14 cellular contexts compared by ENCODE assay signal in the genomic region with DNA sequence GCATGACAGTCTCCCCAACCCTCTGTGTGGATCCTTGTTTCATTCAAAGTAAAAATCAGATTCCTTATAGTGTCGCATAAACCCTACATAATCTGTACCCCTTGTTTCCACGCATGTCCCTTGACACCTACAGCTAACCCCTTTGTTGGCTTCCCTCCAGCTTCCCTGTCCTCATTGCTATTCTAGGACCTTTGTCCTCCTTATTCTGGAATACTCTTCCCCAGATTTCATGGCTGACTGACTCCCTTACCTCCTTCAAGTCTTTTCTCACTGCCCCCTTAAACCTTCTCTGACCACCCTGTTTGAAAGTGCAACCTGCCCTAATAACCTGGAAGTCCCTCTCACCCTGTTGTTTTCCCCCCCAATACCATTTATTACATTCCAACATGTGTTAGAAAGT. TPM values are rescaled to one million over a fixed set of nuclear protein-coding genes. Genes with fewer than 3 reads are reported as not detected.
DNase-seq lines count a peak whose midpoint lies in the region; ATAC-seq, FAIRE-seq and TF ChIP-seq lines count a peak whose summit lies in the region.
"Had no signal": no experiment of that assay in that cellular context is flagged by ENCODE, and none has a peak within 500 bp of the region (broad histone marks: within the 10 kb centered on the region; RNA-seq: fewer than 3 reads in every experiment).

No MANE protein-coding gene starts in this region.

- H3K79me2 ChIP-seq in GM12878 (ENCODE audit: control insufficient read depth, insufficient read depth, low read length) = peaks cover 59% of the 10 kb centered on the region

- peak overlapping the region; percentile 36 for H3K27ac Mint-ChIP-seq in MCF 10A (ENCODE audit: low read depth, unreplicated experiment)
- H3K27ac Mint-ChIP-seq: activated naive CD8-positive, alpha-beta T cell treated with anti-CD3 and anti-CD28 coated beads for 36 hours; naive B cell had no signal

- H3K4me3 ChIP-seq in breast epithelium (no peak overlapping the region), GM12878 (peak overlapping the region; percentile 13; the same call in 1 of the 2 replicates), liver (ENCODE audit: low read depth in 1 of 3, low read length in 3 of 3) (no peak overlapping the region), uterus (no peak overlapping the region)

- H3K27ac ChIP-seq in breast epithelium (peak overlapping the region in 1 of 2 donors; percentile 25), GM12878 (ENCODE audit: control insufficient read depth, insufficient read depth) (no peak overlapping the region), liver (ENCODE audit: low read depth in 1 of 2, low read length in 2 of 2) (peak overlapping the region; percentile 25 to 52), temporal lobe (ENCODE audit: low read depth, low read length) (peak overlapping the region; percentile 30), uterus (no peak overlapping the region)
- H3K27ac ChIP-seq: RWPE1 had no signal

- intact Hi-C loops in MCF 10A (cut with micrococcal nuclease) (no loop called here), breast epithelium (cut with DNase I; ENCODE audit: low total_unique reads) (no loop called here), GM12878 (cut with micrococcal nuclease; ENCODE audit: unreplicated experiment) (no loop called here), uterus (cut with DNase I; ENCODE audit: low total_unique reads) (no loop called here)

- peaks cover 0 to 9% of the 10 kb centered on the region in 2 donors for H3K4me1 ChIP-seq in breast epithelium
- peaks cover 21% of the 10 kb centered on the region for H3K4me1 ChIP-seq in GM12878 (ENCODE audit: control insufficient read depth, insufficient read depth, low read length)
- H3K4me1 ChIP-seq in liver (ENCODE audit: control insufficient read depth in 4 of 4, insufficient read depth in 4 of 4, low read length in 3 of 4) = peaks cover 2 to 42% (median 24%) of the 10 kb centered on the region in 4 donors
- peaks cover 0 to 5% of the 10 kb centered on the region in 2 donors for H3K4me1 ChIP-seq in uterus

- RAD21 ChIA-PET in GM12878 (lab: Charles Lee; ENCODE audit: unreplicated experiment) = no interaction called here

- no peak overlapping the region for H2AFZ ChIP-seq in GM12878 (ENCODE audit: control insufficient read depth, low read depth, low read length)

- no peak for FAIRE-seq in GM12878 (lab: Jason Lieb, UNC)
- FAIRE-seq: islet of Langerhans had no signal

- TF ChIP-seq POLR2A in breast epithelium (IDR thresholded peaks at IDR 0.05) (no peak), GM12878 (IDR thresholded peaks at IDR 0.05; ENCODE audit: low read depth, low read length) (no peak), uterus (IDR thresholded peaks at IDR 0.05) (no peak), erythroblast (IDR thresholded peaks at IDR 0.05; ENCODE audit: low read length) (no peak)

- H3K36me3 Mint-ChIP-seq in MCF 10A (ENCODE audit: insufficient read depth, unreplicated experiment) = no peaks in the 10 kb centered on the region
- H3K36me3 Mint-ChIP-seq: naive B cell had no signal

- H4K20me1 ChIP-seq in GM12878 (ENCODE audit: control insufficient read depth, insufficient read depth) = no peaks in the 10 kb centered on the region

- H3K9me3 ChIP-seq in breast epithelium = no peaks in the 10 kb centered on the region
- H3K9me3 ChIP-seq in GM12878 (replicated peaks; ENCODE audit: control insufficient read depth, insufficient read depth, low read length) = no peaks in the 10 kb centered on the region; the same call in 2 of the 3 replicates
- H3K9me3 ChIP-seq in liver (ENCODE audit: control insufficient read depth in 4 of 4, low read length in 3 of 4) = no peaks in the 10 kb centered on the region
- H3K9me3 ChIP-seq in uterus = no peaks in the 10 kb centered on the region

- no peaks in the 10 kb centered on the region for H3K27me3 Mint-ChIP-seq in MCF 10A (ENCODE audit: insufficient read depth, unreplicated experiment)
- H3K27me3 Mint-ChIP-seq: activated naive CD8-positive, alpha-beta T cell treated with anti-CD3 and anti-CD28 coated beads for 36 hours; naive B cell had no signal

- no peak overlapping the region for H3K4me3 Mint-ChIP-seq in MCF 10A (ENCODE audit: unreplicated experiment)
- H3K4me3 Mint-ChIP-seq: activated naive CD8-positive, alpha-beta T cell treated with anti-CD3 and anti-CD28 coated beads for 36 hours had no signal

- 97% methylated on average over 2 of the region's 2 CpGs for WGBS in GM12878 (ENCODE audit: insufficient coverage, insufficient replicate concordance, low lambda C conversion rate, missing lambda C conversion rate)
- 44% methylated on average over 2 of the region's 2 CpGs for WGBS in liver

- H3K4me1 Mint-ChIP-seq in MCF 10A (ENCODE audit: insufficient read depth, unreplicated experiment) = peaks cover 23% of the 10 kb centered on the region

- no peak for DNase-seq in MCF 10A (ENCODE audit: unreplicated experiment)
- DNase-seq in breast epithelium (ENCODE audit: low spot score in 2 of 2) = no peak
- no peak for DNase-seq in GM12878 (ENCODE audit: low read depth, low spot score)
- no peak for DNase-seq in uterus
- DNase-seq in erythroblast (lab: John Stamatoyannopoulos, UW) = no peak
- no peak for DNase-seq in T-helper 9 cell
- DNase-seq: activated naive CD8-positive, alpha-beta T cell treated with anti-CD3 and anti-CD28 coated beads for 36 hours; HCEC 1CT; naive B cell; NCI-H345 had no signal

- no peak for ATAC-seq in GM12878

- H3K27me3 ChIP-seq in breast epithelium (no peaks in the 10 kb centered on the region), GM12878 (replicated peaks in 1 of 2; ENCODE audit: control insufficient read depth in 2 of 2, insufficient read depth in 2 of 2, low read length in 1 of 2) (no peaks in the 10 kb centered on the region), liver (ENCODE audit: control insufficient read depth in 4 of 4, insufficient read depth in 4 of 4, low read length in 3 of 4) (no peaks in the 10 kb centered on the region), uterus (no peaks in the 10 kb centered on the region)

- SMC1A ChIA-PET in GM12878 (lab: Charles Lee; ENCODE audit: uncharacterized antibody, unreplicated experiment) = interaction anchor here (1.7 kb wide), 1 partner anchor 15 kb away, joined by 5 read pairs; no protein-coding TSS in a partner anchor

- H3K9ac ChIP-seq in GM12878 (ENCODE audit: control insufficient read depth, insufficient read depth, low read length) = no peak overlapping the region
- H3K9ac ChIP-seq in liver (ENCODE audit: low read depth in 1 of 2, low read length in 2 of 2) = no peak overlapping the region

- TF ChIP-seq RAD21 in GM12878 (IDR thresholded peaks at IDR 0.05; ENCODE audit: insufficient read depth, low read depth, low read length) (no peak), liver (IDR thresholded peaks at IDR 0.05) (peak in 1 of 2 donors; percentile 17)

- H3K4me2 ChIP-seq in GM12878 (ENCODE audit: control insufficient read depth, insufficient read depth) = peak overlapping the region; percentile 2

- POLR2A ChIA-PET in MCF 10A (lab: Yijun Ruan, JAX) (interaction anchor here (1.0 to 6.0 kb wide), 3 partner anchors 6 to 28 kb away, joined by 3 to 34 read pairs (median 33); no protein-coding TSS in a partner anchor), GM12878 (lab: Charles Lee) (no interaction called here)

- H3K9me3 Mint-ChIP-seq in MCF 10A (ENCODE audit: unreplicated experiment) = no peaks in the 10 kb centered on the region
- H3K9me3 Mint-ChIP-seq: activated naive CD8-positive, alpha-beta T cell treated with anti-CD3 and anti-CD28 coated beads for 36 hours; naive B cell had no signal

- TF ChIP-seq CTCF in MCF 10A (IDR thresholded peaks at IDR 0.05; ENCODE audit: unreplicated experiment) (no peak), breast epithelium (IDR thresholded peaks at IDR 0.05) (no peak), GM12878 (IDR thresholded peaks at IDR 0.05 in 2 of 3, conservative IDR thresholded peaks at IDR 0.05 in 1 of 3; ENCODE audit: control insufficient read depth in 2 of 3, extremely low read depth in 1 of 3, insufficient read depth in 1 of 3, low read depth in 3 of 3, low read length in 3 of 3) (no peak), liver (IDR thresholded peaks at IDR 0.05; ENCODE audit: low read depth, low read length, missing input control) (no peak), uterus (IDR thresholded peaks at IDR 0.05) (no peak)

- CTCF ChIA-PET in MCF 10A (lab: Yijun Ruan, JAX) = interaction anchor here (0.6 to 1.0 kb wide), 3 partner anchors 10 to 488 kb away, joined by 3 read pairs; no protein-coding TSS in a partner anchor
- CTCF ChIA-PET in GM12878 (lab: Yijun Ruan, JAX) = no interaction called here

- BruUV-seq in MCF 10A (replicated peaks; lab: Mats Ljungman, UMichigan) (no TSS peak), GM12878 (replicated peaks; lab: Mats Ljungman, UMichigan) (no TSS peak)

- TF ChIP-seq EP300 in GM12878 (IDR thresholded peaks at IDR 0.05; ENCODE audit: borderline replicate concordance in 1 of 2, control insufficient read depth in 1 of 2, low read depth in 2 of 2, low read length in 2 of 2) = no peak

- no peaks in the 10 kb centered on the region for H3K36me3 ChIP-seq in breast epithelium
- no peaks in the 10 kb centered on the region; a peak in 1 of 4 replicates for H3K36me3 ChIP-seq in GM12878 (ENCODE audit: control insufficient read depth in 2 of 2, insufficient read depth in 2 of 2, low read length in 1 of 2)
- no peaks in the 10 kb centered on the region for H3K36me3 ChIP-seq in liver (ENCODE audit: control insufficient read depth in 4 of 4, insufficient read depth in 3 of 4, low read depth in 1 of 4, low read length in 3 of 4)
- no peaks in the 10 kb centered on the region for H3K36me3 ChIP-seq in uterus

- in situ Hi-C loops in GM12878 (cut with MboI) = no loop called here

RNA-seq across cellular contexts. Expression of a gene that starts 4.0 kb away (rescaled TPM):
- 73.1 and 86.0 TPM in 2 replicates for total RNA-seq in MCF 10A (2022)
- 100 to 1,000 TPM in 1 of 3 donors, 10 to 100 TPM in 2; 96.0 to 100 (median 96.9) TPM for total RNA-seq in breast epithelium
- 17.8 and 18.0 TPM in 2 replicates for total RNA-seq in GM12878 (2013; cell fraction: nucleolus; rRNA removed)
- 36.6 and 42.0 TPM in 2 replicates for total RNA-seq in GM12878 (2014; rRNA removed)
- 34.9 and 35.4 TPM in 2 replicates for total RNA-seq in GM12878 (2014; rRNA removed; fragmentation: Illumina TruSeq; extraction: Trizol)
- total RNA-seq in GM12878 (2021) = 29.8 and 32.1 TPM in 2 replicates
- polyA plus RNA-seq in GM12878 (2011; ENCODE audit: low read depth) = 17.2 TPM
- 37.5 and 44.2 TPM in 2 replicates for polyA plus RNA-seq in GM12878 (2011; rRNA removed)
- polyA plus RNA-seq in GM12878 (2011; cell fraction: cytosol; rRNA removed) = 16.2 and 25.1 TPM in 2 replicates
- polyA plus RNA-seq in GM12878 (2011; cell fraction: nucleus; rRNA removed) = 10.8 and 11.7 TPM in 2 replicates
- polyA plus RNA-seq in GM12878 (2012) = 24.6 and 27.9 TPM in 2 replicates
- 40.1 and 43.6 TPM in 2 replicates for polyA plus RNA-seq in GM12878 (2014; fragmentation: Illumina TruSeq; extraction: Trizol)
- 10 to 100 TPM in 1 of 2 experiments, 1 to 10 TPM in 1; 9.5 to 14.5 TPM for polyA plus RNA-seq in GM12878 (2014; fragmentation: Nextera tagmentation; extraction: Ambion mirVana)
- polyA plus RNA-seq in GM12878 (2014; rRNA removed) = 34.9 and 35.2 TPM in 2 replicates
- polyA plus RNA-seq in GM12878 (2016; fragmentation: Nextera tagmentation; extraction: Ambion mirVana) = 10 to 100 TPM; 22.1 to 22.8 TPM
- polyA minus RNA-seq in GM12878 (2011; rRNA and poly(A)+ RNA removed) = 56.9 and 59.0 TPM in 2 replicates
- polyA minus RNA-seq in GM12878 (2011; cell fraction: cytosol; rRNA and poly(A)+ RNA removed) = 12.0 and 18.6 TPM in 2 replicates
- 3.4 and 5.3 TPM in 2 replicates for polyA minus RNA-seq in GM12878 (2011; cell fraction: nucleus; rRNA and poly(A)+ RNA removed)
- 100 to 1,000 TPM in 1 of 2 donors, 10 to 100 TPM in 1; 60.5 to 102 TPM for total RNA-seq in liver
- polyA plus RNA-seq in liver = 10 to 100 TPM; 24.1 to 36.9 TPM
- total RNA-seq in temporal lobe = 133 TPM
- total RNA-seq in uterus = 100 to 1,000 TPM in 1 of 4 donors, 10 to 100 TPM in 3; 36.9 to 110 (median 75.6) TPM

Comparison
In these comparisons a context has a peak if more than half of its experiments do, and no peak if none do; other contexts are left out.
1. H3K27ac ChIP-seq: peak in liver (2 of 2) and temporal lobe (single experiment); none in GM12878 (single experiment) and uterus (0 of 2).